ENCODE assay signal across 16 cellular contexts in the genomic region with DNA sequence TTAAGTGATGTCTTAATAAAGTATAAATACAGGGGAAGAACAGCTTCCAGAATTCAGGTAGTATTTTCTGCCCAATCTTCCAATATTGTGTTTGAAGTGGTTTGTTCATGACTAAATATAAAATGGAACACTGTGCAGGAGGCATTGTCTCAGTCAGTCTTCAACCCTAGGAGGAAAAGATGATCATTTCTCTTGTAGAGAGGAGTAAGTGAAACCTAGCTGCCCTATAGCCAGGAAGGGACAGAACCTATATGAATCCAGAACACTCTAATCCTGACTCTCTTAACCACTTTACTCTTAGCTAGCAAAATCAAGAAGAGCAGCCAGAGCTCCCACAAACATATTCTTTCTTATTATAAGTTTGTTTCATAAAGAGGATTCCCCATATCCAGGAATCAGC. TPM values are rescaled to one million over a fixed set of nuclear protein-coding genes. Genes with fewer than 3 reads are reported as not detected.
"Had no signal": no experiment of that assay in that cellular context is flagged by ENCODE, and none has a peak within 500 bp of the region (broad histone marks: within the 10 kb centered on the region; RNA-seq: fewer than 3 reads in every experiment).

No MANE protein-coding gene starts in this region.

RNA-seq across cellular contexts. Expression of a gene that starts 45.2 kb away (rescaled TPM):
- total RNA-seq: activated naive CD8-positive, alpha-beta T cell treated with anti-CD3 and anti-CD28 coated beads for 36 hours; activated T-cell treated with anti-CD3 and anti-CD28 coated beads, Interleukin-2, amount 50 U/mL, for 72 hours; ascending aorta; breast epithelium; cardiac muscle cell; colonic mucosa; dermis microvascular lymphatic vessel endothelial cell; endothelial cell of umbilical vein; esophagus squamous epithelium; fibroblast of lung; fibroblast of villous mesenchyme; gastroesophageal sphincter; glomerular endothelial cell; heart right ventricle; T-helper 1 cell treated with Interleukin-12 subunit alpha and Interleukin-12 subunit beta and Interleukin-4 antibody, amounts not matched to agents 30 ng/mL and 1 ng/mL, for 36 hours had no signal
- polyA plus RNA-seq: endothelial cell of umbilical vein, esophagus, fibroblast of lung, heart right ventricle had no signal
